ENCODE assay signal across 8 cellular contexts in the genomic region with DNA sequence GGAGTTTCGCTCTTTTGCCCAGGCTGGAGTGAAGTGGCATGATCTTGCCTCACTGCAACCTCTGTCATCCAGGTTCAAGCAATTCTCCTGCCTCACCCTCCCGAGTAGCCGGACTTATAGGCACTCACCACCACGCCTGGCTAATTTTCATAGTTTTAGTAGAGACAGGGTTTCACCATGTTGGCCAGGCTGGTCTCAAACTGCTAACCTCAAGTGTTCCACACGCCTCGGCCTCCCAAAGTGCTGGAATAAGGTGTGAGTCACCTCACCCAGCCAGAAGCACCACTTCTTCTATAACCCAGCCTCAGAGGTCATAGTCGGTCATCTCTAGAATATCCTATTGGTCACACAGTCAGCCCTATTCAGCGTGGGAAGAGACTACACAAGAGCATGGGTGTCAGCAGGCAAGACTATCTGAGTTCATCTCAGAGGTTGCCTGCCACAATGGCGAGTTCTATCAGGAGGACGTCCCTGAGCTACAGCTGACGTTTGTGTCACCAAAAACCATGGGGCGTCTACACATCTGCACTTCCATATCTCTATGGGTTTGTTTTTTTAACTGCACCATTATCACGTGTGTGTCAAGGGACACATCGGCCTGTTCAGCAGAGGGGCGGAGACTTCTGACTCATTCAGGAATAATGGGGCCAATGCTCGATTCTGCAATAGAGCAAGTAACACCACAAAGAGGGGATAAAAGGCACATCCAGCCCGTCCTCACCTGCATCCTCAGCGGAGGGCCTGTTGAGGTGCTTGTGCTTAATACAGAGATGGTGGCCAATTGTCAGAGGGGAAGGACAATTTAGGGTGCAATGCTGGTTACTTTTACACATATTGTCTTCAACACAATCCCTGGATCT.
DNase-seq lines count a peak whose midpoint lies in the region; ATAC-seq, FAIRE-seq and TF ChIP-seq lines count a peak whose summit lies in the region.

No MANE protein-coding gene starts in this region.

- dilution Hi-C loops in keratinocyte (cut with MboI; ENCODE audit: extremely low pct_ligation_motif_present, low sequenced_read_pairs): no loop called here

- peak; percentile 84 for ATAC-seq in activated T-helper 17 cell treated with anti-CD3 and anti-CD28 coated beads, Interleukin-2, amount 50 U/mL, for 72 hours (replicated peaks)
- peak; percentile 40 for ATAC-seq in aorta (ENCODE audit: low FRiP score)

- H3K36me3 ChIP-seq in keratinocyte (ENCODE audit: control insufficient read depth in 2 of 2, extremely low read depth in 1 of 2, insufficient read depth in 2 of 2, low read length in 2 of 2): no peaks in the 10 kb centered on the region
- H3K36me3 ChIP-seq in aorta (ENCODE audit: control insufficient read depth in 1 of 2, insufficient read depth in 2 of 2, low read length in 1 of 2): no peaks in the 10 kb centered on the region

- H3K9ac ChIP-seq in keratinocyte (ENCODE audit: control insufficient read depth, extremely low read depth, insufficient read depth, low read length): no peak overlapping the region

- H3K9me3 Mint-ChIP-seq in activated naive CD4-positive, alpha-beta T cell treated with anti-CD3 and anti-CD28 coated beads, Interleukin-2, amount 50 U/mL, for 24 hours: no peaks in the 10 kb centered on the region
- H3K9me3 Mint-ChIP-seq in activated T-helper 17 cell treated with anti-CD3 and anti-CD28 coated beads, Interleukin-2, amount 50 U/mL, for 72 hours: peaks cover 6% of the 10 kb centered on the region

- peak overlapping the region; percentile 19 for H3K4me2 ChIP-seq in keratinocyte (ENCODE audit: control insufficient read depth, extremely low read depth, insufficient read depth, low read depth, low read length)

- H3K27ac ChIP-seq in keratinocyte (ENCODE audit: control insufficient read depth, insufficient read depth, low read length) (no peak overlapping the region), aorta (ENCODE audit: low read depth in 1 of 2, low read length in 2 of 2) (no peak overlapping the region)

- no peaks in the 10 kb centered on the region for H3K36me3 Mint-ChIP-seq in activated naive CD4-positive, alpha-beta T cell treated with anti-CD3 and anti-CD28 coated beads, Interleukin-2, amount 50 U/mL, for 24 hours
- H3K36me3 Mint-ChIP-seq in activated T-helper 17 cell treated with anti-CD3 and anti-CD28 coated beads, Interleukin-2, amount 50 U/mL, for 72 hours (ENCODE audit: low read depth): no peaks in the 10 kb centered on the region

- H2AFZ ChIP-seq in keratinocyte (ENCODE audit: control insufficient read depth, low read length): no peak overlapping the region

- WGBS in aorta, 2 donors: 78 to 84% methylated on average over 18 of the region's 18 CpGs

- H3K4me3 ChIP-seq in keratinocyte (ENCODE audit: control insufficient read depth in 2 of 3, extremely low read depth in 1 of 3, insufficient read depth in 2 of 3, low read depth in 1 of 3, low read length in 3 of 3) (no peak overlapping the region), aorta (ENCODE audit: low read length in 2 of 2) (no peak overlapping the region)

- peak overlapping the region; percentile 47 for H3K27ac Mint-ChIP-seq in activated naive CD4-positive, alpha-beta T cell treated with anti-CD3 and anti-CD28 coated beads, Interleukin-2, amount 50 U/mL, for 24 hours
- H3K27ac Mint-ChIP-seq in activated T-helper 17 cell treated with anti-CD3 and anti-CD28 coated beads, Interleukin-2, amount 50 U/mL, for 72 hours: peak overlapping the region; percentile 44

- H3K4me1 Mint-ChIP-seq in activated naive CD4-positive, alpha-beta T cell treated with anti-CD3 and anti-CD28 coated beads, Interleukin-2, amount 50 U/mL, for 24 hours: peaks cover 10% of the 10 kb centered on the region
- peaks cover 16% of the 10 kb centered on the region for H3K4me1 Mint-ChIP-seq in activated T-helper 17 cell treated with anti-CD3 and anti-CD28 coated beads, Interleukin-2, amount 50 U/mL, for 72 hours

- in situ Hi-C loops in GM13976 (cut with MboI; ENCODE audit: low sequenced_read_pairs, unreplicated experiment): no loop called here

- FAIRE-seq in keratinocyte (lab: Jason Lieb, UNC): peak; percentile 34

- no peaks in the 10 kb centered on the region for H3K27me3 ChIP-seq in keratinocyte (ENCODE audit: control insufficient read depth, extremely low read depth, insufficient read depth, low read length)
- H3K27me3 ChIP-seq in aorta (ENCODE audit: control insufficient read depth in 1 of 2, insufficient read depth in 2 of 2, low read length in 1 of 2): no peaks in the 10 kb centered on the region

- no peak for DNase-seq in activated naive CD4-positive, alpha-beta T cell treated with Interleukin-2 at 50 U/mL for 16 hours
- DNase-seq in keratinocyte (ENCODE audit: low read depth, low spot score): no peak
- peak in 1 of 2 donors; percentile 72 for DNase-seq in aorta
- no peak for DNase-seq in GM13976 (ENCODE audit: low spot score)
- no peak for DNase-seq in NCI-H774 (lab: John Stamatoyannopoulos, UW)
- DNase-seq in NCI-H345 treated with DMSO at 0.1 percent for 48 hours (lab: John Stamatoyannopoulos, UW; ENCODE audit: unreplicated experiment): no peak

- H3K79me2 ChIP-seq in keratinocyte (ENCODE audit: control insufficient read depth, insufficient read depth, low read length): no peaks in the 10 kb centered on the region

- H3K4me3 Mint-ChIP-seq in activated naive CD4-positive, alpha-beta T cell treated with anti-CD3 and anti-CD28 coated beads, Interleukin-2, amount 50 U/mL, for 24 hours: no peak overlapping the region
- peak overlapping the region; percentile 19 for H3K4me3 Mint-ChIP-seq in activated T-helper 17 cell treated with anti-CD3 and anti-CD28 coated beads, Interleukin-2, amount 50 U/mL, for 72 hours

- H3K27me3 Mint-ChIP-seq in activated naive CD4-positive, alpha-beta T cell treated with anti-CD3 and anti-CD28 coated beads, Interleukin-2, amount 50 U/mL, for 24 hours: no peaks in the 10 kb centered on the region
- H3K27me3 Mint-ChIP-seq in activated T-helper 17 cell treated with anti-CD3 and anti-CD28 coated beads, Interleukin-2, amount 50 U/mL, for 72 hours: no peaks in the 10 kb centered on the region

- intact Hi-C loops in aorta (cut with DNase I): loop anchor here in 1 of 2 donors (5.0 to 10.0 kb wide), 2 partner anchors 51 to 261 kb away; no protein-coding TSS in a partner anchor

- H3K4me1 ChIP-seq in keratinocyte (ENCODE audit: control insufficient read depth, extremely low read depth, insufficient read depth, low read length): peaks cover 25% of the 10 kb centered on the region
- no peaks in the 10 kb centered on the region for H3K4me1 ChIP-seq in aorta (ENCODE audit: control insufficient read depth in 1 of 2, insufficient read depth in 2 of 2, low read length in 2 of 2)

- no peak for TF ChIP-seq CTCF in keratinocyte (optimal IDR thresholded peaks at IDR 0.05 in 1 of 3, IDR thresholded peaks at IDR 0.05 in 1 of 3, conservative IDR thresholded peaks at IDR 0.05 in 1 of 3; ENCODE audit: extremely low read depth in 1 of 3, insufficient read depth in 2 of 3, low read length in 3 of 3)
- no peak for TF ChIP-seq CTCF in GM13976 (IDR thresholded peaks at IDR 0.05; ENCODE audit: borderline replicate concordance, control extremely low read depth, extremely low read depth, insufficient read depth, missing control alignments)

- H3K9me3 ChIP-seq in keratinocyte (ENCODE audit: control insufficient read depth, low read depth, low read length): peaks cover 1% of the 10 kb centered on the region
- no peaks in the 10 kb centered on the region for H3K9me3 ChIP-seq in aorta (ENCODE audit: control insufficient read depth, low read length)

- no peaks in the 10 kb centered on the region for H4K20me1 ChIP-seq in keratinocyte (ENCODE audit: control insufficient read depth, extremely low read depth, insufficient read depth, low read length)

- H3K9me1 ChIP-seq in keratinocyte (ENCODE audit: control insufficient read depth, extremely low read depth, insufficient read depth, low read length): no peaks in the 10 kb centered on the region
